ENCODE assay signal across 19 cellular contexts in genomic region chr3:5376761-5377160, GRCh38.
DNase-seq lines count a peak whose midpoint lies in the region; FAIRE-seq and TF ChIP-seq lines count a peak whose summit lies in the region.
"Had no signal": no experiment of that assay in that cellular context is flagged by ENCODE, and none has a peak within 500 bp of the region (broad histone marks: within the 10 kb centered on the region; RNA-seq: fewer than 3 reads in every experiment).

No MANE protein-coding gene starts in this region.

- no peaks in the 10 kb centered on the region for H3K9me3 ChIP-seq in small intestine (ENCODE audit: control insufficient read depth, low read depth)

- peak; percentile 47 to 68 (median 67) for DNase-seq in NCI-H1417 (lab: John Stamatoyannopoulos, UW)
- DNase-seq in NCI-H1417 treated with DMSO at 0.1 percent for 48 hours (lab: John Stamatoyannopoulos, UW): no peak
- peak; percentile 23 for DNase-seq in NCI-H748 treated with DMSO at 0.1 percent for 48 hours (lab: John Stamatoyannopoulos, UW)
- DNase-seq in epithelial cell of esophagus (ENCODE audit: low read depth): peak; percentile 60
- DNase-seq in small intestine: peak; percentile 55
- no peak for DNase-seq in cerebellar cortex (ENCODE audit: low spot score)
- DNase-seq in epidermal melanocyte (ENCODE audit: insufficient read length, low spot score): no peak
- no peak for DNase-seq in OCI-M1 (lab: John Stamatoyannopoulos, UW)
- DNase-seq: activated T-cell treated with anti-CD3 and anti-CD28 coated beads, Interleukin-2, amount 50 U/mL, for 72 hours; amygdala; CD4-positive, CD25-positive, alpha-beta regulatory T cell; GF-D8; H7; Karpas-422; Right ventricle myocardium superior; T1000 had no signal

- no peaks in the 10 kb centered on the region for H3K4me1 ChIP-seq in small intestine (ENCODE audit: control insufficient read depth in 2 of 2, insufficient read depth in 1 of 2, low read depth in 1 of 2, low read length in 1 of 2)

- H3K4me3 ChIP-seq in epithelial cell of esophagus (ENCODE audit: low read length): no peak overlapping the region
- H3K4me3 ChIP-seq in small intestine (ENCODE audit: low read depth in 1 of 2, low read length in 2 of 2): no peak overlapping the region
- H3K4me3 ChIP-seq: lung had no signal

- H3K27me3 ChIP-seq in small intestine (ENCODE audit: control insufficient read depth in 2 of 2, insufficient read depth in 2 of 2, low read length in 2 of 2): no peaks in the 10 kb centered on the region

- TF ChIP-seq CTCF in epithelial cell of esophagus (IDR thresholded peaks at IDR 0.05; ENCODE audit: insufficient read depth, low read depth, low read length, missing control alignments): no peak

- no peak for FAIRE-seq in small intestine (lab: Jason Lieb, UNC)
- FAIRE-seq: GM18507 had no signal

- no peaks in the 10 kb centered on the region for H3K36me3 ChIP-seq in small intestine (ENCODE audit: control insufficient read depth in 2 of 2, insufficient read depth in 2 of 2, low read length in 2 of 2)

- WGBS in small intestine, 3 donors: 16 to 54% (median 35%) methylated on average over 6 of the region's 6 CpGs

- H3K27ac ChIP-seq in small intestine (ENCODE audit: low read depth in 1 of 2, low read length in 1 of 2): no peak overlapping the region
- H3K27ac ChIP-seq: 22Rv1 had no signal

Comparison
In these comparisons a context has a peak if more than half of its experiments do, and no peak if none do; other contexts are left out.
1. DNase-seq: peak in NCI-H1417 (3 of 3), NCI-H748 treated with DMSO at 0.1 percent for 48 hours (single experiment), epithelial cell of esophagus (single experiment) and small intestine (single experiment); none in NCI-H1417 treated with DMSO at 0.1 percent for 48 hours (single experiment), cerebellar cortex (single experiment), epidermal melanocyte (single experiment) and OCI-M1 (single experiment).